In genomic region chr2:20642026-20642971, GRCh38 we compare ENCODE assay signal across 8 cellular contexts. TPM values are rescaled to one million over a fixed set of nuclear protein-coding genes. Genes with fewer than 3 reads are reported as not detected.
A peak's percentile ranks its signal among the peaks of the same experiment; 100 is the strongest.
DNase-seq lines count a peak whose midpoint lies in the region; ATAC-seq, FAIRE-seq and TF ChIP-seq lines count a peak whose summit lies in the region.

No MANE protein-coding gene starts in this region.

- H3K36me3 ChIP-seq in bronchial epithelial cell (ENCODE audit: control insufficient read depth, insufficient read depth, low read length): peaks cover 8% of the 10 kb centered on the region

- intact Hi-C loops in left colon (cut with DNase I, micrococcal nuclease): loop anchor here in 1 of 2 donors (10.0 kb wide), 1 partner anchor 197 kb away; the partner anchor contains the start of gene RHOB

- DNase-seq in A172 (ENCODE audit: low spot score) (peak; percentile 40), GM12892 (ENCODE audit: insufficient read length) (peak; percentile 95), NCI-H1930 (lab: John Stamatoyannopoulos, UW) (peak; percentile 30 to 46), bronchial epithelial cell (ENCODE audit: low read depth) (peak; percentile 44), left colon (peak; percentile 54 to 80)
- DNase-seq in stimulated activated CD4-positive, alpha-beta T cell treated with anti-CD3 and anti-CD28 coated beads, Interleukin-4, amount 100 ng/mL, for 1 hour: peak; percentile 76

- no peak overlapping the region for H3K4me3 ChIP-seq in WI38 (ENCODE audit: low read depth, low read length)
- no peak overlapping the region for H3K4me3 ChIP-seq in bronchial epithelial cell (ENCODE audit: low read depth, low read length)

- no peaks in the 10 kb centered on the region for H3K27me3 ChIP-seq in bronchial epithelial cell (ENCODE audit: control insufficient read depth, insufficient read depth, low read length)

- TF ChIP-seq POLR2A in GM12892 (IDR thresholded peaks at IDR 0.05; ENCODE audit: low read depth, low read length): no peak

- TF ChIP-seq CTCF in WI38 (IDR thresholded peaks at IDR 0.05; ENCODE audit: low read depth, low read length): peak; percentile 98
- TF ChIP-seq CTCF in bronchial epithelial cell (IDR thresholded peaks at IDR 0.05; ENCODE audit: insufficient read depth, low read length, severe bottlenecking): peak; percentile 99

- ATAC-seq in HG02798 (IDR thresholded peaks at IDR 0.05; ENCODE audit: poor library complexity, unreplicated experiment) (peak; percentile 96), left colon (peak; percentile 93)

- peak; percentile 78 for FAIRE-seq in GM12892 (lab: Jason Lieb, UNC)
- FAIRE-seq in bronchial epithelial cell (lab: Jason Lieb, UNC): peak; percentile 32

RNA-seq across cellular contexts. Expression of gene HS1BP3, which starts 8.6 kb away (rescaled TPM):
- 32.3 and 43.9 TPM in 2 replicates for total RNA-seq in A172 (2014; rRNA removed; shearing (Covaris generic))
- polyA plus RNA-seq in GM12892 (2012; ENCODE audit: missing spikeins): 7.3 TPM
- total RNA-seq in bronchial epithelial cell (27.6 and 37.8 TPM in 2 replicates), left colon (10 to 100 TPM; 26.9 to 33.5 TPM)

RNA-seq across cellular contexts. Expression of gene GDF7, which starts 24.6 kb away (rescaled TPM):
- 0.10 and 0.24 TPM in 2 replicates for total RNA-seq in A172 (2014; rRNA removed; shearing (Covaris generic))
- 0.19 TPM for polyA plus RNA-seq in GM12892 (2012; ENCODE audit: missing spikeins)
- total RNA-seq in bronchial epithelial cell (under 0.01 and 0.13 TPM in 2 replicates), left colon (under 1 TPM; 0.18 to 0.25 TPM)

Comparison
In these comparisons a context has a peak if more than half of its experiments do, and no peak if none do; other contexts are left out.
1. DNase-seq: peak in every context shown above with its lines; median percentile 95 in GM12892; 76 in stimulated activated CD4-positive, alpha-beta T cell treated with anti-CD3 and anti-CD28 coated beads, Interleukin-4, amount 100 ng/mL, for 1 hour; 67 in left colon; 44 in bronchial epithelial cell; 40 in A172; 38 in NCI-H1930.